In the genomic region with DNA sequence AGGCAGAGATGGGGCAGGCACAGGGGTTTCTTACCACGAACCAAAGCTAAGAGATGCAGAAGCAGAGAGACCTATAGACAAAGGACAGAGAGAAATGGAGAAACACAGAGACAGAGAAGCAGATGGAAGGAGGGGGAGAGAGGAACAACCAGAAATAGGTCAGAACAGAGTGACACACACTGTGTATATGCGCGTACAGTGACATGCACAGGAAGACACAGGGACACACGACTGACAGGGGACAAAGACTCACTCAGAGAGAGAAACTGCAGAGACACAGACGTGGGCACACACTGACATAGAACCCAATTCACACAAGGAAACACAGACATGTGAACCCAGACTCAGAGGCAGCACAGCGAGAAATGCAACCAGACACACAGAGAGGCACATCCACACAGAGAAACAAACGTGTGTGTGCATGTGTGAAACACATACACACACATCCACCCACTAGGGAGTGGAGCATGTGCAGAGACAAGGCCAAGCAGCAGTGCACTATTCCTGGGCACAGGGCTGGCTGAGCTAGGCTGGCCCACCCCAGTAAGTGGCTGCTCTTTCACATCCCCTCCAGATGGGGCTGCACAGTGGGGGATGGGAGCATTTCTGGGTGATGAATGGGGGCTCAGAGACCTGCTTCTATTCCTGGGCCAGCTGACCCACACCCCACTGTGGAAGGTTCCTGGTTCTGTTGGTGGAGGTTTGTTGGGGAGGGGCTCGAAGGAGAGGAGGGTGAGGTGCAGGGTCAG, we compare ENCODE assay signal across 1 cellular context.
TF ChIP-seq lines count a peak whose summit lies in the region.

No MANE protein-coding gene starts in this region.

TF ChIP-seq in GM23338, 12 proteins besides CTCF, POLR2A, EP300 and RAD21 (continued from another document):
- TF ChIP-seq, protein P1, sequence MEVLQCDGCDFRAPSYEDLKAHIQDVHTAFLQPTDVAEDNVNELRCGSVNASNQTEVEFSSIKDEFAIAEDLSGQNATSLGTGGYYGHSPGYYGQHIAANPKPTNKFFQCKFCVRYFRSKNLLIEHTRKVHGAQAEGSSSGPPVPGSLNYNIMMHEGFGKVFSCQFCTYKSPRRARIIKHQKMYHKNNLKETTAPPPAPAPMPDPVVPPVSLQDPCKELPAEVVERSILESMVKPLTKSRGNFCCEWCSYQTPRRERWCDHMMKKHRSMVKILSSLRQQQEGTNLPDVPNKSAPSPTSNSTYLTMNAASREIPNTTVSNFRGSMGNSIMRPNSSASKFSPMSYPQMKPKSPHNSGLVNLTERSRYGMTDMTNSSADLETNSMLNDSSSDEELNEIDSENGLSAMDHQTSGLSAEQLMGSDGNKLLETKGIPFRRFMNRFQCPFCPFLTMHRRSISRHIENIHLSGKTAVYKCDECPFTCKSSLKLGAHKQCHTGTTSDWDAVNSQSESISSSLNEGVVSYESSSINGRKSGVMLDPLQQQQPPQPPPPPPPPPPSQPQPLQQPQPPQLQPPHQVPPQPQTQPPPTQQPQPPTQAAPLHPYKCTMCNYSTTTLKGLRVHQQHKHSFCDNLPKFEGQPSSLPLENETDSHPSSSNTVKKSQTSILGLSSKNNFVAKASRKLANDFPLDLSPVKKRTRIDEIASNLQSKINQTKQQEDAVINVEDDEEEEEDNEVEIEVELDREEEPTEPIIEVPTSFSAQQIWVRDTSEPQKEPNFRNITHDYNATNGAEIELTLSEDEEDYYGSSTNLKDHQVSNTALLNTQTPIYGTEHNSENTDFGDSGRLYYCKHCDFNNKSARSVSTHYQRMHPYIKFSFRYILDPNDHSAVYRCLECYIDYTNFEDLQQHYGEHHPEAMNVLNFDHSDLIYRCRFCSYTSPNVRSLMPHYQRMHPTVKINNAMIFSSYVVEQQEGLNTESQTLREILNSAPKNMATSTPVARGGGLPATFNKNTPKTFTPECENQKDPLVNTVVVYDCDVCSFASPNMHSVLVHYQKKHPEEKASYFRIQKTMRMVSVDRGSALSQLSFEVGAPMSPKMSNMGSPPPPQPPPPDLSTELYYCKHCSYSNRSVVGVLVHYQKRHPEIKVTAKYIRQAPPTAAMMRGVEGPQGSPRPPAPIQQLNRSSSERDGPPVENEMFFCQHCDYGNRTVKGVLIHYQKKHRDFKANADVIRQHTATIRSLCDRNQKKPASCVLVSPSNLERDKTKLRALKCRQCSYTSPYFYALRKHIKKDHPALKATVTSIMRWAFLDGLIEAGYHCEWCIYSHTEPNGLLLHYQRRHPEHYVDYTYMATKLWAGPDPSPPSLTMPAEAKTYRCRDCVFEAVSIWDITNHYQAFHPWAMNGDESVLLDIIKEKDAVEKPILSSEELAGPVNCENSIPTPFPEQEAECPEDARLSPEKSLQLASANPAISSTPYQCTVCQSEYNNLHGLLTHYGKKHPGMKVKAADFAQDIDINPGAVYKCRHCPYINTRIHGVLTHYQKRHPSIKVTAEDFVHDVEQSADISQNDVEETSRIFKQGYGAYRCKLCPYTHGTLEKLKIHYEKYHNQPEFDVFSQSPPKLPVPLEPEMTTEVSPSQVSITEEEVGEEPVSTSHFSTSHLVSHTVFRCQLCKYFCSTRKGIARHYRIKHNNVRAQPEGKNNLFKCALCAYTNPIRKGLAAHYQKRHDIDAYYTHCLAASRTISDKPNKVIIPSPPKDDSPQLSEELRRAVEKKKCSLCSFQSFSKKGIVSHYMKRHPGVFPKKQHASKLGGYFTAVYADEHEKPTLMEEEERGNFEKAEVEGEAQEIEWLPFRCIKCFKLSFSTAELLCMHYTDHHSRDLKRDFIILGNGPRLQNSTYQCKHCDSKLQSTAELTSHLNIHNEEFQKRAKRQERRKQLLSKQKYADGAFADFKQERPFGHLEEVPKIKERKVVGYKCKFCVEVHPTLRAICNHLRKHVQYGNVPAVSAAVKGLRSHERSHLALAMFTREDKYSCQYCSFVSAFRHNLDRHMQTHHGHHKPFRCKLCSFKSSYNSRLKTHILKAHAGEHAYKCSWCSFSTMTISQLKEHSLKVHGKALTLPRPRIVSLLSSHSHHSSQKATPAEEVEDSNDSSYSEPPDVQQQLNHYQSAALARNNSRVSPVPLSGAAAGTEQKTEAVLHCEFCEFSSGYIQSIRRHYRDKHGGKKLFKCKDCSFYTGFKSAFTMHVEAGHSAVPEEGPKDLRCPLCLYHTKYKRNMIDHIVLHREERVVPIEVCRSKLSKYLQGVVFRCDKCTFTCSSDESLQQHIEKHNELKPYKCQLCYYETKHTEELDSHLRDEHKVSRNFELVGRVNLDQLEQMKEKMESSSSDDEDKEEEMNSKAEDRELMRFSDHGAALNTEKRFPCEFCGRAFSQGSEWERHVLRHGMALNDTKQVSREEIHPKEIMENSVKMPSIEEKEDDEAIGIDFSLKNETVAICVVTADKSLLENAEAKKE (CRISPR knock-in tag; IDR thresholded peaks at IDR 0.05), result no peak
- TF ChIP-seq EZH2phosphoT487 (IDR thresholded peaks at IDR 0.05; ENCODE audit: unreplicated experiment), result no peak
- TF ChIP-seq ZNF114 (CRISPR knock-in tag; IDR thresholded peaks at IDR 0.05), result no peak
- TF ChIP-seq EZH2 (IDR thresholded peaks at IDR 0.05; ENCODE audit: low read depth, unreplicated experiment), result no peak
- TF ChIP-seq NANOG (IDR thresholded peaks at IDR 0.05; ENCODE audit: borderline replicate concordance), result no peak
